ENCODE assay signal across 34 cellular contexts in genomic region chr12:31597066-31597465, GRCh38.
"Had no signal": no experiment of that assay in that cellular context is flagged by ENCODE, and none has a peak within 500 bp of the region (broad histone marks: within the 10 kb centered on the region; RNA-seq: fewer than 3 reads in every experiment).

No MANE protein-coding gene starts in this region.

- DNase-seq: activated CD4-positive, alpha-beta memory T cell treated with anti-CD3 and anti-CD28 coated beads, Interleukin-2, amount 10 ng/mL, durations not matched to agents 7 days and 5 days; activated CD4-positive, alpha-beta T cell treated with anti-CD3 and anti-CD28 coated beads for 1 hour; activated CD4-positive, alpha-beta T cell treated with anti-CD3 and anti-CD28 coated beads for 48 hours; activated CD4-positive, CD25-positive, alpha-beta regulatory T cell; activated CD8-positive, alpha-beta memory T cell treated with anti-CD3 and anti-CD28 coated beads for 24 hours; activated CD8-positive, alpha-beta memory T cell treated with anti-CD3 and anti-CD28 coated beads, Interleukin-2, amount 10 ng/mL, durations not matched to agents 7 days and 5 days; activated CD8-positive, alpha-beta memory T cell treated with anti-CD3 and anti-CD28 coated beads, Interleukin-2, amount 50 U/mL, for 48 hours; activated effector memory CD4-positive, alpha-beta T cell treated with Interleukin-2 at 50 U/mL for 16 hours; activated naive CD4-positive, alpha-beta T cell; activated naive CD4-positive, alpha-beta T cell treated with anti-CD3 and anti-CD28 coated beads, Interleukin-2, amount 50 U/mL, for 16 hours; activated naive CD8-positive, alpha-beta T cell treated with anti-CD3 and anti-CD28 coated beads for 36 hours; activated T-cell treated with anti-CD3 and anti-CD28 coated beads, Interleukin-2, amount 50 U/mL, for 48 hours; amniotic stem cell; aorta; brain microvascular endothelial cell; central memory CD4-positive, alpha-beta T cell; Karpas-422; NCI-H1105 treated with DMSO at 0.1 percent for 48 hours; NCI-H1436 treated with DMSO at 0.1 percent for 48 hours; NCI-H1694 treated with DMSO at 0.1 percent for 48 hours; NCI-H2029; NCI-H345; NCI-H526 treated with DMSO at 0.1 percent for 48 hours; NCI-H774; PC-3; Peyer's patch; SIG-M5; SW 1271; T-helper 1 cell; T-helper 2 cell; T-helper 9 cell had no signal

- H3K4me1 Mint-ChIP-seq: activated CD4-positive, alpha-beta memory T cell treated with anti-CD3 and anti-CD28 coated beads, Interleukin-2, amount 10 ng/mL, durations not matched to agents 7 days and 5 days; activated CD8-positive, alpha-beta memory T cell treated with anti-CD3 and anti-CD28 coated beads, Interleukin-2, amount 10 ng/mL, durations not matched to agents 7 days and 5 days; activated naive CD8-positive, alpha-beta T cell treated with anti-CD3 and anti-CD28 coated beads for 36 hours had no signal

- H3K9me3 ChIP-seq: Peyer's patch had no signal

- H3K27ac ChIP-seq: brain microvascular endothelial cell, Peyer's patch, RWPE1, VCaP had no signal

- H3K4me3 Mint-ChIP-seq: activated CD4-positive, alpha-beta memory T cell treated with anti-CD3 and anti-CD28 coated beads, Interleukin-2, amount 10 ng/mL, durations not matched to agents 7 days and 5 days; activated CD8-positive, alpha-beta memory T cell treated with anti-CD3 and anti-CD28 coated beads, Interleukin-2, amount 10 ng/mL, durations not matched to agents 7 days and 5 days; activated naive CD8-positive, alpha-beta T cell treated with anti-CD3 and anti-CD28 coated beads for 36 hours had no signal

- ATAC-seq: activated CD8-positive, alpha-beta memory T cell treated with anti-CD3 and anti-CD28 coated beads, Interleukin-2, amount 10 ng/mL, durations not matched to agents 7 days and 5 days; PC-3; Right ventricle myocardium inferior had no signal

- H3K36me3 ChIP-seq: brain microvascular endothelial cell, Peyer's patch had no signal

- H3K4me1 ChIP-seq: Peyer's patch had no signal

- H3K36me3 Mint-ChIP-seq: activated CD8-positive, alpha-beta memory T cell treated with anti-CD3 and anti-CD28 coated beads, Interleukin-2, amount 10 ng/mL, durations not matched to agents 7 days and 5 days; activated naive CD8-positive, alpha-beta T cell treated with anti-CD3 and anti-CD28 coated beads for 36 hours had no signal

- H3K4me3 ChIP-seq: Peyer's patch had no signal

- H3K9me3 Mint-ChIP-seq: activated CD4-positive, alpha-beta memory T cell treated with anti-CD3 and anti-CD28 coated beads, Interleukin-2, amount 10 ng/mL, durations not matched to agents 7 days and 5 days; activated naive CD8-positive, alpha-beta T cell treated with anti-CD3 and anti-CD28 coated beads for 36 hours had no signal

- H3K27ac Mint-ChIP-seq: activated CD4-positive, alpha-beta memory T cell treated with anti-CD3 and anti-CD28 coated beads, Interleukin-2, amount 10 ng/mL, durations not matched to agents 7 days and 5 days; activated CD8-positive, alpha-beta memory T cell treated with anti-CD3 and anti-CD28 coated beads, Interleukin-2, amount 10 ng/mL, durations not matched to agents 7 days and 5 days; activated naive CD8-positive, alpha-beta T cell treated with anti-CD3 and anti-CD28 coated beads for 36 hours had no signal
